ENCODE assay signal across 8 cellular contexts in genomic region chr13:24693862-24694471, GRCh38. TPM values are rescaled to one million over a fixed set of nuclear protein-coding genes. Genes with fewer than 3 reads are reported as not detected.
DNase-seq lines count a peak whose midpoint lies in the region; ATAC-seq and TF ChIP-seq lines count a peak whose summit lies in the region.

No MANE protein-coding gene starts in this region.

- H3K27me3 ChIP-seq in neuronal stem cell (ENCODE audit: control insufficient read depth in 3 of 3, insufficient read depth in 3 of 3, low read depth in 1 of 3, low read length in 3 of 3), result peaks cover 0 to 7% (median 0%) of the 10 kb centered on the region in 3 experiments

- H3K27me3 Mint-ChIP-seq in activated CD4-positive, alpha-beta memory T cell treated with anti-CD3 and anti-CD28 coated beads for 36 hours, result peaks cover 51% of the 10 kb centered on the region

- no peak overlapping the region for H2BK12ac ChIP-seq in neuronal stem cell (ENCODE audit: low read length)

- no peak overlapping the region for H2BK120ac ChIP-seq in neuronal stem cell (ENCODE audit: low read depth, low read length)

- H3K4me1 ChIP-seq in neuronal stem cell (ENCODE audit: control insufficient read depth in 2 of 2, insufficient read depth in 1 of 2, low read depth in 1 of 2, low read length in 2 of 2), result no peaks in the 10 kb centered on the region

- no peak overlapping the region for H3K18ac ChIP-seq in neuronal stem cell (ENCODE audit: low read length)

- H2BK5ac ChIP-seq in neuronal stem cell (ENCODE audit: low read length), result no peak overlapping the region

- DNase-seq in activated T-cell treated with anti-CD3 and anti-CD28 coated beads for 48 hours (ENCODE audit: low read depth) (peak; percentile 20), activated T-cell treated with anti-CD3 and anti-CD28 coated beads for 4 hours (no peak), NCI-H524 (lab: John Stamatoyannopoulos, UW) (peak; percentile 85 to 89), fibroblast of the aortic adventitia (ENCODE audit: low read depth) (peak; percentile 46), neuronal stem cell (ENCODE audit: low spot score) (peak; percentile 57)
- peak; percentile 56 for DNase-seq in activated CD4-positive, alpha-beta memory T cell treated with anti-CD3 and anti-CD28 coated beads for 36 hours

- H3K23ac ChIP-seq in neuronal stem cell (ENCODE audit: low read depth, low read length, poor library complexity), result no peak overlapping the region

- H4K8ac ChIP-seq in neuronal stem cell (ENCODE audit: low read depth, low read length), result peak overlapping the region; percentile 56

- no peak overlapping the region for H3K27ac Mint-ChIP-seq in activated CD4-positive, alpha-beta memory T cell treated with anti-CD3 and anti-CD28 coated beads for 36 hours

- POLR2A ChIA-PET in activated CD4-positive, alpha-beta memory T cell treated with anti-CD3 and anti-CD28 coated beads for 36 hours (lab: Charles Lee), result no interaction called here

- CTCF ChIA-PET in activated CD4-positive, alpha-beta memory T cell treated with anti-CD3 and anti-CD28 coated beads for 36 hours (lab: Charles Lee), result interaction anchor here (0.6 to 4.2 kb wide), 25 partner anchors 9 to 302 kb away, joined by 3 to 74 read pairs (median 5); partner anchors contain the start of gene ATP12A

- H3K14ac ChIP-seq in neuronal stem cell (ENCODE audit: low read length), result no peak overlapping the region

- no peak overlapping the region for H3K27ac ChIP-seq in neuronal stem cell (replicated peaks; ENCODE audit: low read length)

- H2AK5ac ChIP-seq in neuronal stem cell (ENCODE audit: low read depth, low read length), result no peak overlapping the region

- H3K4ac ChIP-seq in neuronal stem cell (ENCODE audit: low read length), result no peak overlapping the region

- H2AFZ ChIP-seq in neuronal stem cell (ENCODE audit: low read length), result no peak overlapping the region

- no peak overlapping the region for H3K4me3 ChIP-seq in fibroblast of the aortic adventitia (ENCODE audit: low read depth, low read length)
- H3K4me3 ChIP-seq in neuronal stem cell (ENCODE audit: low read length in 2 of 2), result no peak overlapping the region

- ATAC-seq in HG03066 (IDR thresholded peaks at IDR 0.05; ENCODE audit: low read depth, unreplicated experiment), result peak; percentile 65
- no peak for ATAC-seq in HG03439 (IDR thresholded peaks at IDR 0.05; ENCODE audit: unreplicated experiment)

- no peaks in the 10 kb centered on the region for H3K79me1 ChIP-seq in neuronal stem cell (ENCODE audit: low read depth, low read length)

- no peaks in the 10 kb centered on the region for H3K9me3 ChIP-seq in neuronal stem cell (replicated peaks in 1 of 2; ENCODE audit: control insufficient read depth in 2 of 2, insufficient read depth in 1 of 2, low read depth in 1 of 2, low read length in 2 of 2)

- intact Hi-C loops in activated CD4-positive, alpha-beta memory T cell treated with anti-CD3 and anti-CD28 coated beads for 36 hours (cut with micrococcal nuclease), result loop anchor here (1.0 kb wide), 1 partner anchor 34 kb away; no protein-coding TSS in a partner anchor

- no peak overlapping the region for H3K9ac ChIP-seq in neuronal stem cell (ENCODE audit: low read depth, low read length, poor library complexity)

- no CpG with 5 or more reads among the region's 17 CpGs for WGBS in neuronal stem cell (ENCODE audit: extremely low coverage in 2 of 2, insufficient read length in 2 of 2, insufficient replicate concordance in 1 of 2), 2 donors

- H3K4me1 Mint-ChIP-seq in activated CD4-positive, alpha-beta memory T cell treated with anti-CD3 and anti-CD28 coated beads for 36 hours (ENCODE audit: low read depth), result peaks cover 6% of the 10 kb centered on the region

- H3K4me3 Mint-ChIP-seq in activated CD4-positive, alpha-beta memory T cell treated with anti-CD3 and anti-CD28 coated beads for 36 hours, result no peak overlapping the region

- no peaks in the 10 kb centered on the region for H3K9me3 Mint-ChIP-seq in activated CD4-positive, alpha-beta memory T cell treated with anti-CD3 and anti-CD28 coated beads for 36 hours

- H3K4me2 ChIP-seq in neuronal stem cell (ENCODE audit: insufficient read depth, low read length, poor library complexity, severe bottlenecking), result no peak overlapping the region

- no peaks in the 10 kb centered on the region for H3K36me3 ChIP-seq in neuronal stem cell (replicated peaks in 1 of 2; ENCODE audit: control insufficient read depth in 2 of 2, insufficient read depth in 2 of 2, low read length in 2 of 2)

- TF ChIP-seq CTCF in fibroblast of the aortic adventitia (IDR thresholded peaks at IDR 0.05; ENCODE audit: insufficient read depth, low read length), result peak; percentile 55

- H4K91ac ChIP-seq in neuronal stem cell (ENCODE audit: low read depth, low read length, poor library complexity), result no peak overlapping the region

- H3K36me3 Mint-ChIP-seq in activated CD4-positive, alpha-beta memory T cell treated with anti-CD3 and anti-CD28 coated beads for 36 hours, result no peaks in the 10 kb centered on the region

- no peak overlapping the region for H2BK15ac ChIP-seq in neuronal stem cell (ENCODE audit: low read length)

RNA-seq across cellular contexts. Expression of gene ATP12A, which starts 13.8 kb away (rescaled TPM):
- under 1 TPM; 0.07 to 0.10 TPM for total RNA-seq in activated CD4-positive, alpha-beta memory T cell treated with anti-CD3 and anti-CD28 coated beads for 36 hours
- total RNA-seq in fibroblast of the aortic adventitia (ENCODE audit: low replicate concordance), result not detected in 2 replicates
- polyA plus RNA-seq in neuronal stem cell (2013, experiment 1 of 2), result 0.08 TPM
- polyA plus RNA-seq in neuronal stem cell (2013, experiment 2 of 2), result 0.12 TPM
